ENCODE assay signal across 1 cellular context in the genomic region with DNA sequence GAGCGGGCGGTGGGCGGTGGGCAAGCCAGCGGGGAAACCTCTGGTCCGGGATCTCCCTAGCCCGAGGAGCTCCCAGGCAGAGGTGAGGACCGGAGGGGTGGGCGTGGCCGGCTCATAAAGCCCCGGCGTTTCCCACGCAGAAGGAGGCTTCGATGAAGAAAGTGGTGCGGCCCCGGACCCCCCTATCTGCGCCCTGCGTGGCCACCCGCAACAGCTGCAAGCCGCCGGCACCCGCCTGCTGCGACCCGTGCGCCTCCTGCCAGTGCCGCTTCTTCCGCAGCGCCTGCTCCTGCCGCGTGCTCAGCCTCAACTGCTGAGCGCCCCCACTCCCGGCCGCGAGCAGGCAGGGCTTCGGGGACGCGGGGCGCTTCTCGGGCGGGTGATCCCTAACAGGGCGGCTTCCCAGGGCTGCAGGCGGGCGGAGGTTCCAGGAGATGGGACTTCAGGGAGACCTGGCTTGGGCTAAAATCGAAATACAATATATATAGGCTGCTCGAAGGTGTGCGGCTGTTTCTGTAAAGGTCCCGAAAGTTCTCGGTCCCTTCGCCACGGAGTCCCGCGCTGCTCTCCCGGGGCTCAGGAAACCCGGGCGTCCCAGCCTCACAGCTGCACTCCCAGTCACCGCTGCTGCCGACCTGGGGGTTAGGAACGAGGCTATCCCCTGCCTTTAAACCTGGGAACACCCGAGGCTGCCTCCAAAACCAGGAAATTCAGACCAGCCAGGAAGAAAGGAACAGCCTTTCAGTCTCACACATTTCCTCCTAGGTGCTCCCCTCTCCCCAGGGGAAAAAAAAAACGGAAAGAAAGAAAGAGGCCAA.
TF ChIP-seq lines count a peak whose summit lies in the region.

No MANE protein-coding gene starts in this region.

TF ChIP-seq in WTC11, 78 proteins besides CTCF, POLR2A, EP300 and RAD21 (continued from another document):
- TF ChIP-seq, protein P1, sequence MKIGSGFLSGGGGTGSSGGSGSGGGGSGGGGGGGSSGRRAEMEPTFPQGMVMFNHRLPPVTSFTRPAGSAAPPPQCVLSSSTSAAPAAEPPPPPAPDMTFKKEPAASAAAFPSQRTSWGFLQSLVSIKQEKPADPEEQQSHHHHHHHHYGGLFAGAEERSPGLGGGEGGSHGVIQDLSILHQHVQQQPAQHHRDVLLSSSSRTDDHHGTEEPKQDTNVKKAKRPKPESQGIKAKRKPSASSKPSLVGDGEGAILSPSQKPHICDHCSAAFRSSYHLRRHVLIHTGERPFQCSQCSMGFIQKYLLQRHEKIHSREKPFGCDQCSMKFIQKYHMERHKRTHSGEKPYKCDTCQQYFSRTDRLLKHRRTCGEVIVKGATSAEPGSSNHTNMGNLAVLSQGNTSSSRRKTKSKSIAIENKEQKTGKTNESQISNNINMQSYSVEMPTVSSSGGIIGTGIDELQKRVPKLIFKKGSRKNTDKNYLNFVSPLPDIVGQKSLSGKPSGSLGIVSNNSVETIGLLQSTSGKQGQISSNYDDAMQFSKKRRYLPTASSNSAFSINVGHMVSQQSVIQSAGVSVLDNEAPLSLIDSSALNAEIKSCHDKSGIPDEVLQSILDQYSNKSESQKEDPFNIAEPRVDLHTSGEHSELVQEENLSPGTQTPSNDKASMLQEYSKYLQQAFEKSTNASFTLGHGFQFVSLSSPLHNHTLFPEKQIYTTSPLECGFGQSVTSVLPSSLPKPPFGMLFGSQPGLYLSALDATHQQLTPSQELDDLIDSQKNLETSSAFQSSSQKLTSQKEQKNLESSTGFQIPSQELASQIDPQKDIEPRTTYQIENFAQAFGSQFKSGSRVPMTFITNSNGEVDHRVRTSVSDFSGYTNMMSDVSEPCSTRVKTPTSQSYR (CRISPR knock-in tag; IDR thresholded peaks at IDR 0.05), result peak; percentile 81; the same call in 1 of the 2 replicates
- TF ChIP-seq CREB1 (CRISPR knock-in tag; IDR thresholded peaks at IDR 0.05), result no peak
- 0 out of 2 replicates have a peak, but pooled peaks have one; percentile 35 for TF ChIP-seq TEAD1 (CRISPR knock-in tag; IDR thresholded peaks at IDR 0.05)
- no peak for TF ChIP-seq SMAD3 (CRISPR knock-in tag; IDR thresholded peaks at IDR 0.05; ENCODE audit: borderline replicate concordance)
- TF ChIP-seq ZSCAN18 (CRISPR knock-in tag; IDR thresholded peaks at IDR 0.05), result no peak
- TF ChIP-seq EMX1 (CRISPR knock-in tag; IDR thresholded peaks at IDR 0.05), result no peak
- no peak for TF ChIP-seq OVOL2 (CRISPR knock-in tag; IDR thresholded peaks at IDR 0.05; ENCODE audit: borderline replicate concordance)
- TF ChIP-seq CBFB (CRISPR knock-in tag; IDR thresholded peaks at IDR 0.05; ENCODE audit: low read depth), result 0 out of 2 replicates have a peak, but pooled peaks have one; percentile 79
- peak; percentile 85 for TF ChIP-seq RELA (CRISPR knock-in tag; IDR thresholded peaks at IDR 0.05; ENCODE audit: borderline replicate concordance)
- peak; percentile 57; the same call in 1 of the 2 replicates for TF ChIP-seq ZBTB21 (CRISPR knock-in tag; IDR thresholded peaks at IDR 0.05; ENCODE audit: borderline replicate concordance)
- TF ChIP-seq HMGA2 (CRISPR knock-in tag; IDR thresholded peaks at IDR 0.05), result no peak
